In genomic region chr6:156767603-156768467, GRCh38 we compare ENCODE assay signal across 11 cellular contexts. TPM values are rescaled to one million over a fixed set of nuclear protein-coding genes. Genes with fewer than 3 reads are reported as not detected.
DNase-seq lines count a peak whose midpoint lies in the region; ATAC-seq and TF ChIP-seq lines count a peak whose summit lies in the region.
"Had no signal": no experiment of that assay in that cellular context is flagged by ENCODE, and none has a peak within 500 bp of the region (broad histone marks: within the 10 kb centered on the region; RNA-seq: fewer than 3 reads in every experiment).

No MANE protein-coding gene starts in this region.

- peak; percentile 96 for ATAC-seq in HG02981 (IDR thresholded peaks at IDR 0.05; ENCODE audit: unreplicated experiment)
- ATAC-seq in effector memory CD8-positive, alpha-beta T cell (replicated peaks): no peak

- TF ChIP-seq CTCF in PC-9 (conservative IDR thresholded peaks at IDR 0.05): no peak

- no peak overlapping the region for H3K27ac Mint-ChIP-seq in effector memory CD8-positive, alpha-beta T cell

- H3K4me1 ChIP-seq in PC-9 (replicated peaks; ENCODE audit: insufficient read depth): no peaks in the 10 kb centered on the region
- H3K4me1 ChIP-seq: BLaER1 had no signal

- no peak overlapping the region for H3K4me2 ChIP-seq in PC-9
- H3K4me2 ChIP-seq: BLaER1 had no signal

- BruUV-seq in PC-9 (replicated peaks; lab: Mats Ljungman, UMichigan): no TSS peak

- H3K27me3 ChIP-seq in PC-9 (ENCODE audit: insufficient read depth, low read depth): no peaks in the 10 kb centered on the region
- H3K27me3 ChIP-seq: BLaER1 had no signal

- H3K4me1 Mint-ChIP-seq in effector memory CD8-positive, alpha-beta T cell (ENCODE audit: low read depth in 2 of 2): no peaks in the 10 kb centered on the region
- H3K4me1 Mint-ChIP-seq: neural crest cell had no signal

- no peak overlapping the region for H2AFZ ChIP-seq in PC-9

- CTCF ChIA-PET in HEK293T (lab: Yijun Ruan, JAX) (interaction anchor here (1.2 kb wide), 1 partner anchor 15 kb away, joined by 4 read pairs; no protein-coding TSS in a partner anchor), PC-9 (lab: Charles Lee) (no interaction called here)

- no peaks in the 10 kb centered on the region for H3F3A ChIP-seq in PC-9 (ENCODE audit: insufficient read depth, low read depth)

- H3K4me3 Mint-ChIP-seq in effector memory CD8-positive, alpha-beta T cell: no peak overlapping the region
- H3K4me3 Mint-ChIP-seq: neural crest cell had no signal

- H4K20me1 ChIP-seq in PC-9 (ENCODE audit: insufficient read depth): no peaks in the 10 kb centered on the region
- H4K20me1 ChIP-seq: BLaER1 had no signal

- H3K27me3 Mint-ChIP-seq in effector memory CD8-positive, alpha-beta T cell: peaks cover 0 to 12% of the 10 kb centered on the region in 2 donors

- DNase-seq in AML-193 (lab: John Stamatoyannopoulos, UW) (peak; percentile 19 to 46), GM19240 (ENCODE audit: insufficient read length, low spot score) (peak; percentile 33), SKM-1 treated with dmso at 0.1 percent for 144 hours (lab: John Stamatoyannopoulos, UW; ENCODE audit: unreplicated experiment) (peak; percentile 83), HEK293T (ENCODE audit: extremely low spot score) (no peak), PC-9 (no peak), CD1c-positive myeloid dendritic cell (ENCODE audit: extremely low spot score) (no peak)
- no peak for DNase-seq in effector memory CD8-positive, alpha-beta T cell

- H3K4me3 ChIP-seq in PC-9: no peak overlapping the region
- H3K4me3 ChIP-seq: BLaER1 had no signal

- POLR2A ChIA-PET in HEK293T (lab: Yijun Ruan, JAX): no interaction called here
- POLR2A ChIA-PET in PC-9 (lab: Charles Lee; ENCODE audit: unreplicated experiment): no interaction called here

- H3K9me3 Mint-ChIP-seq in effector memory CD8-positive, alpha-beta T cell: no peaks in the 10 kb centered on the region
- H3K9me3 Mint-ChIP-seq: neural crest cell had no signal

- H3K27ac ChIP-seq in PC-9: no peak overlapping the region
- H3K27ac ChIP-seq: BLaER1, VCaP had no signal

- no peaks in the 10 kb centered on the region for H3K36me3 Mint-ChIP-seq in effector memory CD8-positive, alpha-beta T cell (ENCODE audit: insufficient read depth)

- no peaks in the 10 kb centered on the region for H3K79me2 ChIP-seq in PC-9 (ENCODE audit: low read depth)

- H3K9me3 ChIP-seq in PC-9 (ENCODE audit: insufficient read depth, low read depth): no peaks in the 10 kb centered on the region
- H3K9me3 ChIP-seq: BLaER1 had no signal

- no peaks in the 10 kb centered on the region for H3K9me2 ChIP-seq in PC-9 (ENCODE audit: insufficient read depth)

- H3K36me3 ChIP-seq in PC-9 (ENCODE audit: low read depth): no peaks in the 10 kb centered on the region
- H3K36me3 ChIP-seq: BLaER1 had no signal

- intact Hi-C loops in PC-9 (cut with micrococcal nuclease; ENCODE audit: unreplicated experiment): no loop called here

TF ChIP-seq in HEK293T, 16 proteins besides CTCF, POLR2A, EP300 and RAD21:
- TF ChIP-seq SUZ12 (IDR thresholded peaks at IDR 0.05) (no peak), ZNF384 (IDR thresholded peaks at IDR 0.05) (no peak), TARDBP (IDR thresholded peaks at IDR 0.05) (no peak)

RNA-seq across cellular contexts. Expression of gene ARID1B, which starts 9.3 kb away (rescaled TPM):
- 38.8 and 42.8 TPM in 2 replicates for total RNA-seq in PC-9 (2021)

Comparison
In these comparisons a context has a peak if more than half of its experiments do, and no peak if none do; other contexts are left out.
1. DNase-seq: peak in AML-193 (2 of 2), GM19240 (single experiment) and SKM-1 treated with dmso at 0.1 percent for 144 hours (single experiment); none in HEK293T (single experiment), PC-9 (0 of 2), CD1c-positive myeloid dendritic cell (single experiment) and effector memory CD8-positive, alpha-beta T cell (0 of 3).